Comparison of ENCODE assay signal across 11 cellular contexts in the genomic region with DNA sequence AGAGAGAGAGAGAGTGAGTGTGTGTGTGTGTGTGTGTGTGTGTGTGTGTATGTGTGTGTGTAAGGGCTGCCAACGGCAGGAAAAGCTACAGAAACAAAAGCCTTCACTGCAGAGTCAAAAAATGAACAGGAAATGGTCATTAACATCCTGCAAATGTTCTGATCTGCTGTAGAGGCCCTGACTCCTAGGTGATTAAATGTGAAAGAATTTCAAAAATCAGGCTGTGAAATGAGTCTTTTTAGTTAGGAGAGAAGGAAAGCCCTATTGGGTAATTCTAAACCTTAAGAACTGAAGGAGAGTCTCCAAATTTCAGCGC.
A peak's percentile ranks its signal among the peaks of the same experiment; 100 is the strongest.
DNase-seq lines count a peak whose midpoint lies in the region; ATAC-seq, FAIRE-seq and TF ChIP-seq lines count a peak whose summit lies in the region.
"Had no signal": no experiment of that assay in that cellular context is flagged by ENCODE, and none has a peak within 500 bp of the region (broad histone marks: within the 10 kb centered on the region; RNA-seq: fewer than 3 reads in every experiment).

No MANE protein-coding gene starts in this region.

- H3K9me3 Mint-ChIP-seq in activated naive CD4-positive, alpha-beta T cell treated with anti-CD3 and anti-CD28 coated beads, Interleukin-2, amount 50 U/mL, for 72 hours = peaks cover 0 to 15% of the 10 kb centered on the region in 2 donors
- peaks cover 5% of the 10 kb centered on the region for H3K9me3 Mint-ChIP-seq in type B pancreatic cell

- H3K36me3 ChIP-seq in keratinocyte (ENCODE audit: control insufficient read depth in 2 of 2, extremely low read depth in 1 of 2, insufficient read depth in 2 of 2, low read length in 2 of 2) (no peaks in the 10 kb centered on the region), small intestine (ENCODE audit: control insufficient read depth in 2 of 2, insufficient read depth in 2 of 2, low read length in 2 of 2) (no peaks in the 10 kb centered on the region), thyroid gland (no peaks in the 10 kb centered on the region)

- H3K27me3 ChIP-seq in keratinocyte (ENCODE audit: control insufficient read depth, extremely low read depth, insufficient read depth, low read length) = no peaks in the 10 kb centered on the region
- H3K27me3 ChIP-seq in small intestine (ENCODE audit: control insufficient read depth in 2 of 2, insufficient read depth in 2 of 2, low read length in 2 of 2) = no peaks in the 10 kb centered on the region
- no peaks in the 10 kb centered on the region for H3K27me3 ChIP-seq in thyroid gland

- peak overlapping the region; percentile 42 for H3K27ac ChIP-seq in keratinocyte (ENCODE audit: control insufficient read depth, insufficient read depth, low read length)
- no peak overlapping the region for H3K27ac ChIP-seq in small intestine (ENCODE audit: low read depth in 1 of 2, low read length in 1 of 2)
- H3K27ac ChIP-seq in thyroid gland = no peak overlapping the region

- TF ChIP-seq CTCF in AG09319 (IDR thresholded peaks at IDR 0.05; ENCODE audit: low read depth, low read length) = no peak
- TF ChIP-seq CTCF in keratinocyte (optimal IDR thresholded peaks at IDR 0.05 in 1 of 3, IDR thresholded peaks at IDR 0.05 in 1 of 3, conservative IDR thresholded peaks at IDR 0.05 in 1 of 3; ENCODE audit: extremely low read depth in 1 of 3, insufficient read depth in 2 of 3, low read length in 3 of 3) = no peak
- TF ChIP-seq CTCF in thyroid gland (IDR thresholded peaks at IDR 0.05) = no peak
- TF ChIP-seq CTCF in type B pancreatic cell (conservative IDR thresholded peaks at IDR 0.05) = no peak

- FAIRE-seq in keratinocyte (lab: Jason Lieb, UNC) = peak; percentile 60
- FAIRE-seq in small intestine (lab: Jason Lieb, UNC) = no peak

- H4K20me1 ChIP-seq in keratinocyte (ENCODE audit: control insufficient read depth, extremely low read depth, insufficient read depth, low read length) = no peaks in the 10 kb centered on the region

- no peaks in the 10 kb centered on the region for H3K27me3 Mint-ChIP-seq in type B pancreatic cell

- DNase-seq in AG09319 (ENCODE audit: extremely low read depth, low read depth) (peak; percentile 24), keratinocyte (ENCODE audit: low read depth, low spot score) (no peak), small intestine (no peak), DMS 273 treated with DMSO at 0.1 percent for 48 hours (lab: John Stamatoyannopoulos, UW) (no peak), thyroid gland (no peak), type B pancreatic cell (ENCODE audit: extremely low spot score, unreplicated experiment) (no peak)
- DNase-seq in activated naive CD4-positive, alpha-beta T cell treated with anti-CD3 and anti-CD28 coated beads, Interleukin-2, amount 50 U/mL, for 72 hours (ENCODE audit: low spot score in 2 of 2) = peak in 1 of 2 donors; percentile 15
- DNase-seq: GDM1, NCI-H1436 had no signal

- H3K4me1 ChIP-seq in keratinocyte (ENCODE audit: control insufficient read depth, extremely low read depth, insufficient read depth, low read length) (peaks cover 16% of the 10 kb centered on the region), small intestine (ENCODE audit: control insufficient read depth in 2 of 2, insufficient read depth in 1 of 2, low read depth in 1 of 2, low read length in 1 of 2) (peaks cover 0 to 3% of the 10 kb centered on the region in 2 donors), thyroid gland (no peaks in the 10 kb centered on the region)

- no peak for TF ChIP-seq POLR2A in thyroid gland (IDR thresholded peaks at IDR 0.05)

- 44 to 49% (median 47%) methylated on average over 2 of the region's 2 CpGs for WGBS in small intestine, 3 donors
- 32 to 46% methylated on average over 2 of the region's 2 CpGs for WGBS in thyroid gland, 2 donors

- H3K9ac ChIP-seq in keratinocyte (ENCODE audit: control insufficient read depth, extremely low read depth, insufficient read depth, low read length) = no peak overlapping the region

- H3K9me3 ChIP-seq in keratinocyte (ENCODE audit: control insufficient read depth, low read depth, low read length) (no peaks in the 10 kb centered on the region), small intestine (ENCODE audit: control insufficient read depth, low read depth) (no peaks in the 10 kb centered on the region), thyroid gland (no peaks in the 10 kb centered on the region)

- peak overlapping the region; percentile 61 for H2AFZ ChIP-seq in keratinocyte (ENCODE audit: control insufficient read depth, low read length)

- peak overlapping the region in 1 of 2 donors; percentile 40 for H3K27ac Mint-ChIP-seq in activated naive CD4-positive, alpha-beta T cell treated with anti-CD3 and anti-CD28 coated beads, Interleukin-2, amount 50 U/mL, for 72 hours
- no peak overlapping the region for H3K27ac Mint-ChIP-seq in type B pancreatic cell

- peaks cover 0 to 12% of the 10 kb centered on the region in 2 donors for H3K36me3 Mint-ChIP-seq in activated naive CD4-positive, alpha-beta T cell treated with anti-CD3 and anti-CD28 coated beads, Interleukin-2, amount 50 U/mL, for 72 hours
- H3K36me3 Mint-ChIP-seq in type B pancreatic cell = peaks cover 4% of the 10 kb centered on the region

- H3K4me1 Mint-ChIP-seq in type B pancreatic cell (ENCODE audit: unreplicated experiment) = peaks cover 20% of the 10 kb centered on the region

- dilution Hi-C loops in keratinocyte (cut with MboI; ENCODE audit: extremely low pct_ligation_motif_present, low sequenced_read_pairs) = no loop called here

- H3K4me2 ChIP-seq in keratinocyte (ENCODE audit: control insufficient read depth, extremely low read depth, insufficient read depth, low read depth, low read length) = peak overlapping the region; percentile 43

- intact Hi-C loops in thyroid gland (cut with DNase I) = no loop called here

- H3K4me3 ChIP-seq in keratinocyte (ENCODE audit: control insufficient read depth in 2 of 3, extremely low read depth in 1 of 3, insufficient read depth in 2 of 3, low read depth in 1 of 3, low read length in 3 of 3) = no peak overlapping the region
- no peak overlapping the region for H3K4me3 ChIP-seq in small intestine (ENCODE audit: low read depth in 1 of 2, low read length in 2 of 2)
- no peak overlapping the region for H3K4me3 ChIP-seq in thyroid gland (replicated peaks in 1 of 3)

- no peaks in the 10 kb centered on the region for H3K9me1 ChIP-seq in keratinocyte (ENCODE audit: control insufficient read depth, extremely low read depth, insufficient read depth, low read length)

- no peak overlapping the region for H3K4me3 Mint-ChIP-seq in type B pancreatic cell

- H3K79me2 ChIP-seq in keratinocyte (ENCODE audit: control insufficient read depth, insufficient read depth, low read length) = no peaks in the 10 kb centered on the region

- ATAC-seq in GM19463 (IDR thresholded peaks at IDR 0.05; ENCODE audit: unreplicated experiment) = peak; percentile 29
- peak; percentile 13 to 93 for ATAC-seq in activated naive CD4-positive, alpha-beta T cell treated with anti-CD3 and anti-CD28 coated beads, Interleukin-2, amount 50 U/mL, for 72 hours
- ATAC-seq: esophagus mucosa had no signal
